2 cellular contexts compared by ENCODE assay signal in the genomic region with DNA sequence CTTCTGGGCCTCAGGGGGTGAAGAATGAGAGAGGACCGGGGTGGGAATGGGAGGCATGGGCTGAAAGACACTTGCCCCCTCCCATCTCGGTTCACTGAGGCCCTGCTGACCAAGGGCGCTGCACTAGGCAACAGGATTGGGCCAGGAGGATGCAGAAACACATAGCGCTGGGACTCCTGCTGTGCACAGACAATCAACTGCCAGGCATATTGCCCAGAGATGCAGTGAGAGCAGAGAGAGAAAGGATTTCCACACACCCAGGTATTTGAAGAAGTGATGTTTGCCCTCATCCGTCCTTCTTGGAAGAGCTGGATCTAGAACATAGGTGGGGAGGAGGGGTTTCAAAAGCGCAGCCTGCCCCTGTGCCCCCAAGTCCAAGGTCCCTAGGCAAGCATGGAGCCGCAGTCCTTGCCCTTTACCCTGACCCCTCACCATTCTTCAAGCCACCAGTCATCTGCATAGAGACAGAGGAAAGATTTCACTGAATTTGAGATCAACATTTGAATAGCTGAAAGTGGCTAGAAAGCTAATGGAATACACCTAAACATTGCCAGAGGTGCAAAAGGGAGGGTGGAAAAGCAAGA.
TF ChIP-seq lines count a peak whose summit lies in the region.

No MANE protein-coding gene starts in this region.

TF ChIP-seq in A549, 52 proteins besides CTCF, POLR2A, EP300 and RAD21:
- TF ChIP-seq RFX5 (IDR thresholded peaks at IDR 0.05): no peak
- no peak for TF ChIP-seq NPAS2 (CRISPR knock-in tag; IDR thresholded peaks at IDR 0.05; ENCODE audit: borderline replicate concordance)
- no peak for TF ChIP-seq CBX8 (IDR thresholded peaks at IDR 0.05)
- no peak for TF ChIP-seq HOXA7 (CRISPR knock-in tag; IDR thresholded peaks at IDR 0.05)
- TF ChIP-seq HOXB13 (CRISPR knock-in tag; IDR thresholded peaks at IDR 0.05; ENCODE audit: low read depth): no peak
- no peak for TF ChIP-seq RNF2 (IDR thresholded peaks at IDR 0.05; ENCODE audit: borderline replicate concordance, low read depth)
- TF ChIP-seq RARB (CRISPR knock-in tag; IDR thresholded peaks at IDR 0.05): no peak
- no peak for TF ChIP-seq TP53 (CRISPR knock-in tag; IDR thresholded peaks at IDR 0.05)
- TF ChIP-seq, protein P1, sequence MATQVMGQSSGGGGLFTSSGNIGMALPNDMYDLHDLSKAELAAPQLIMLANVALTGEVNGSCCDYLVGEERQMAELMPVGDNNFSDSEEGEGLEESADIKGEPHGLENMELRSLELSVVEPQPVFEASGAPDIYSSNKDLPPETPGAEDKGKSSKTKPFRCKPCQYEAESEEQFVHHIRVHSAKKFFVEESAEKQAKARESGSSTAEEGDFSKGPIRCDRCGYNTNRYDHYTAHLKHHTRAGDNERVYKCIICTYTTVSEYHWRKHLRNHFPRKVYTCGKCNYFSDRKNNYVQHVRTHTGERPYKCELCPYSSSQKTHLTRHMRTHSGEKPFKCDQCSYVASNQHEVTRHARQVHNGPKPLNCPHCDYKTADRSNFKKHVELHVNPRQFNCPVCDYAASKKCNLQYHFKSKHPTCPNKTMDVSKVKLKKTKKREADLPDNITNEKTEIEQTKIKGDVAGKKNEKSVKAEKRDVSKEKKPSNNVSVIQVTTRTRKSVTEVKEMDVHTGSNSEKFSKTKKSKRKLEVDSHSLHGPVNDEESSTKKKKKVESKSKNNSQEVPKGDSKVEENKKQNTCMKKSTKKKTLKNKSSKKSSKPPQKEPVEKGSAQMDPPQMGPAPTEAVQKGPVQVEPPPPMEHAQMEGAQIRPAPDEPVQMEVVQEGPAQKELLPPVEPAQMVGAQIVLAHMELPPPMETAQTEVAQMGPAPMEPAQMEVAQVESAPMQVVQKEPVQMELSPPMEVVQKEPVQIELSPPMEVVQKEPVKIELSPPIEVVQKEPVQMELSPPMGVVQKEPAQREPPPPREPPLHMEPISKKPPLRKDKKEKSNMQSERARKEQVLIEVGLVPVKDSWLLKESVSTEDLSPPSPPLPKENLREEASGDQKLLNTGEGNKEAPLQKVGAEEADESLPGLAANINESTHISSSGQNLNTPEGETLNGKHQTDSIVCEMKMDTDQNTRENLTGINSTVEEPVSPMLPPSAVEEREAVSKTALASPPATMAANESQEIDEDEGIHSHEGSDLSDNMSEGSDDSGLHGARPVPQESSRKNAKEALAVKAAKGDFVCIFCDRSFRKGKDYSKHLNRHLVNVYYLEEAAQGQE (IDR thresholded peaks at IDR 0.05): no peak

TF ChIP-seq in WTC11, 78 proteins besides CTCF, POLR2A, EP300 and RAD21:
- TF ChIP-seq TEAD4 (CRISPR knock-in tag; IDR thresholded peaks at IDR 0.05): no peak
- TF ChIP-seq, protein P2, sequence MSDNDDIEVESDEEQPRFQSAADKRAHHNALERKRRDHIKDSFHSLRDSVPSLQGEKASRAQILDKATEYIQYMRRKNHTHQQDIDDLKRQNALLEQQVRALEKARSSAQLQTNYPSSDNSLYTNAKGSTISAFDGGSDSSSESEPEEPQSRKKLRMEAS (CRISPR knock-in tag; IDR thresholded peaks at IDR 0.05): no peak
- no peak for TF ChIP-seq NR1H2 (CRISPR knock-in tag; IDR thresholded peaks at IDR 0.05)
- no peak for TF ChIP-seq SOX15 (CRISPR knock-in tag; IDR thresholded peaks at IDR 0.05)
- TF ChIP-seq ZNF281 (CRISPR knock-in tag; IDR thresholded peaks at IDR 0.05): no peak
- no peak for TF ChIP-seq HMGA2 (CRISPR knock-in tag; IDR thresholded peaks at IDR 0.05)
- no peak for TF ChIP-seq FOXK1 (CRISPR knock-in tag; IDR thresholded peaks at IDR 0.05)
- TF ChIP-seq MXD4 (CRISPR knock-in tag; IDR thresholded peaks at IDR 0.05; ENCODE audit: borderline replicate concordance): no peak
- no peak for TF ChIP-seq ZNF263 (CRISPR knock-in tag; IDR thresholded peaks at IDR 0.05; ENCODE audit: low read depth)
- no peak for TF ChIP-seq PRDM15 (CRISPR knock-in tag; IDR thresholded peaks at IDR 0.05)
- TF ChIP-seq, protein P3, sequence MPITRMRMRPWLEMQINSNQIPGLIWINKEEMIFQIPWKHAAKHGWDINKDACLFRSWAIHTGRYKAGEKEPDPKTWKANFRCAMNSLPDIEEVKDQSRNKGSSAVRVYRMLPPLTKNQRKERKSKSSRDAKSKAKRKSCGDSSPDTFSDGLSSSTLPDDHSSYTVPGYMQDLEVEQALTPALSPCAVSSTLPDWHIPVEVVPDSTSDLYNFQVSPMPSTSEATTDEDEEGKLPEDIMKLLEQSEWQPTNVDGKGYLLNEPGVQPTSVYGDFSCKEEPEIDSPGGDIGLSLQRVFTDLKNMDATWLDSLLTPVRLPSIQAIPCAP (CRISPR knock-in tag; IDR thresholded peaks at IDR 0.05): no peak
- no peak for TF ChIP-seq FOXJ3 (CRISPR knock-in tag; IDR thresholded peaks at IDR 0.05; ENCODE audit: borderline replicate concordance)
- TF ChIP-seq, protein P4, sequence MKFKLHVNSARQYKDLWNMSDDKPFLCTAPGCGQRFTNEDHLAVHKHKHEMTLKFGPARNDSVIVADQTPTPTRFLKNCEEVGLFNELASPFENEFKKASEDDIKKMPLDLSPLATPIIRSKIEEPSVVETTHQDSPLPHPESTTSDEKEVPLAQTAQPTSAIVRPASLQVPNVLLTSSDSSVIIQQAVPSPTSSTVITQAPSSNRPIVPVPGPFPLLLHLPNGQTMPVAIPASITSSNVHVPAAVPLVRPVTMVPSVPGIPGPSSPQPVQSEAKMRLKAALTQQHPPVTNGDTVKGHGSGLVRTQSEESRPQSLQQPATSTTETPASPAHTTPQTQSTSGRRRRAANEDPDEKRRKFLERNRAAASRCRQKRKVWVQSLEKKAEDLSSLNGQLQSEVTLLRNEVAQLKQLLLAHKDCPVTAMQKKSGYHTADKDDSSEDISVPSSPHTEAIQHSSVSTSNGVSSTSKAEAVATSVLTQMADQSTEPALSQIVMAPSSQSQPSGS (CRISPR knock-in tag; IDR thresholded peaks at IDR 0.05; ENCODE audit: borderline replicate concordance, low read depth): no peak
